12 cellular contexts compared by ENCODE assay signal in the genomic region with DNA sequence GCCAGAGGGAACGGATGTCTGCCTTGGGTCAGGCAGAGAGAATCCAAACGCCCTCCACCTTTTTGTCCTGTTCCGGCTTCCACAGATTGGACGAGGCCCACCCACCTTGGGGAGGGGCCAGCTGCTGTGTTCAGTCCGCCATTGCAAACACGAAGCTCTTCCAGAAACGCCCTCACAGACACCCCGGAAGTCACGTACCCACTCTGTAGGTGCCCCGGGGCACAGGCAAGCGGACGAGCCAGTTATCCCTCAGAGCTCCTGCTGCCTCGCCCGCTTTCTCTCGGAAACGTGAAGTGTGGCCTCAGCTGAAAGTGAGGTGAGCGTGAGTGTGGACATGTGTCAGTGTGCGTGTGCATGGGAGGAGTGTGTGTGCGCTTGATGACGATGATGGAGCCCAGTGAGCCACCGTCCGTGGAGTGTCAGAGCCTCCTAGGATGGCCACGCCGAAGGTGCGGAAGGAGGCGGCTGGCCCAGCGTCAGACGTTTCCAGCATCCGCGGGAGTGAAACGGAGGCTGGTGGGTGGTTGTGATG.
A peak's percentile ranks its signal among the peaks of the same experiment; 100 is the strongest.
DNase-seq lines count a peak whose midpoint lies in the region; ATAC-seq, FAIRE-seq and TF ChIP-seq lines count a peak whose summit lies in the region.
"Had no signal": no experiment of that assay in that cellular context is flagged by ENCODE, and none has a peak within 500 bp of the region (broad histone marks: within the 10 kb centered on the region; RNA-seq: fewer than 3 reads in every experiment).

No MANE protein-coding gene starts in this region.

- H3K4me3 Mint-ChIP-seq in MCF 10A (ENCODE audit: unreplicated experiment) = no peak overlapping the region
- H3K4me3 Mint-ChIP-seq: dendritic cell treated with granulocyte-macrophage colony-stimulating factor and Interleukin-4, amounts not matched to agents 40 ng/mL and 50 ng/mL, for 4 days had no signal

- peaks cover 6% of the 10 kb centered on the region for H3K36me3 Mint-ChIP-seq in MCF 10A (ENCODE audit: insufficient read depth, unreplicated experiment)

- intact Hi-C loops in MCF 10A (cut with micrococcal nuclease) = no loop called here

- POLR2A ChIA-PET in MCF 10A (lab: Yijun Ruan, JAX) = no interaction called here

- no peaks in the 10 kb centered on the region for H3K4me1 Mint-ChIP-seq in MCF 10A (ENCODE audit: insufficient read depth, unreplicated experiment)

- peaks cover 7% of the 10 kb centered on the region for H3K9me3 Mint-ChIP-seq in MCF 10A (ENCODE audit: unreplicated experiment)

- no peak for TF ChIP-seq CTCF in MCF 10A (IDR thresholded peaks at IDR 0.05; ENCODE audit: unreplicated experiment)

- ATAC-seq in HG02678 (IDR thresholded peaks at IDR 0.05; ENCODE audit: unreplicated experiment) (no peak), GM19463 (IDR thresholded peaks at IDR 0.05; ENCODE audit: unreplicated experiment) (no peak)

- CTCF ChIA-PET in MCF 10A (lab: Yijun Ruan, JAX) = no interaction called here

- DNase-seq in T47D (ENCODE audit: low read depth in 1 of 2, low spot score in 1 of 2) (peak; percentile 62 to 95), MCF 10A (ENCODE audit: unreplicated experiment) (no peak), NCI-H774 (lab: John Stamatoyannopoulos, UW) (peak; percentile 69), ecto neural progenitor cell (ENCODE audit: low spot score) (peak; percentile 31), frontal cortex (ENCODE audit: low spot score in 2 of 2) (no peak)
- DNase-seq in NK-92 treated with Interleukin-12 subunit alpha and Interleukin-12 subunit beta, amount 100 ng/mL, for 24 hours (lab: John Stamatoyannopoulos, UW) = no peak
- DNase-seq: islet precursor cell, T1000 had no signal

- FAIRE-seq in frontal cortex (lab: Jason Lieb, UNC) = no peak
- FAIRE-seq: GM19239 had no signal

- H3K27me3 Mint-ChIP-seq in MCF 10A (ENCODE audit: insufficient read depth, unreplicated experiment) = peaks cover 26% of the 10 kb centered on the region
- H3K27me3 Mint-ChIP-seq: dendritic cell treated with granulocyte-macrophage colony-stimulating factor and Interleukin-4, amounts not matched to agents 40 ng/mL and 50 ng/mL, for 4 days had no signal

- in situ Hi-C loops in T47D (cut with HindIII; ENCODE audit: low pct_unique_long_range_greater_than_20kb, low sequenced_read_pairs) = no loop called here

- H3K27ac Mint-ChIP-seq in MCF 10A (ENCODE audit: low read depth, unreplicated experiment) = no peak overlapping the region
- H3K27ac Mint-ChIP-seq: dendritic cell treated with granulocyte-macrophage colony-stimulating factor and Interleukin-4, amounts not matched to agents 40 ng/mL and 50 ng/mL, for 4 days had no signal

- no TSS peak for BruUV-seq in MCF 10A (replicated peaks; lab: Mats Ljungman, UMichigan)

Comparison
In these comparisons a context has a peak if more than half of its experiments do, and no peak if none do; other contexts are left out.
1. DNase-seq: peak in T47D (2 of 2), NCI-H774 (single experiment) and ecto neural progenitor cell (single experiment); none in MCF 10A (single experiment), frontal cortex (0 of 2) and NK-92 treated with Interleukin-12 subunit alpha and Interleukin-12 subunit beta, amount 100 ng/mL, for 24 hours (single experiment).